Comparison of ENCODE assay signal across 1 cellular context in genomic region chr13:83929147-83929546, GRCh38.
TF ChIP-seq lines count a peak whose summit lies in the region.

No MANE protein-coding gene starts in this region.

TF ChIP-seq in GM23338, 12 proteins besides CTCF, POLR2A, EP300 and RAD21 (continued from another document):
- no peak for TF ChIP-seq ZNF462 (CRISPR knock-in tag; IDR thresholded peaks at IDR 0.05)
- TF ChIP-seq EZH2 (IDR thresholded peaks at IDR 0.05; ENCODE audit: low read depth, unreplicated experiment): no peak
- TF ChIP-seq EZH2phosphoT487 (IDR thresholded peaks at IDR 0.05; ENCODE audit: unreplicated experiment): no peak
- TF ChIP-seq JUNB (IDR thresholded peaks at IDR 0.05; ENCODE audit: unreplicated experiment): no peak
- TF ChIP-seq ZNF114 (CRISPR knock-in tag; IDR thresholded peaks at IDR 0.05): no peak
- no peak for TF ChIP-seq REST (IDR thresholded peaks at IDR 0.05; ENCODE audit: unreplicated experiment)
